In the genomic region with DNA sequence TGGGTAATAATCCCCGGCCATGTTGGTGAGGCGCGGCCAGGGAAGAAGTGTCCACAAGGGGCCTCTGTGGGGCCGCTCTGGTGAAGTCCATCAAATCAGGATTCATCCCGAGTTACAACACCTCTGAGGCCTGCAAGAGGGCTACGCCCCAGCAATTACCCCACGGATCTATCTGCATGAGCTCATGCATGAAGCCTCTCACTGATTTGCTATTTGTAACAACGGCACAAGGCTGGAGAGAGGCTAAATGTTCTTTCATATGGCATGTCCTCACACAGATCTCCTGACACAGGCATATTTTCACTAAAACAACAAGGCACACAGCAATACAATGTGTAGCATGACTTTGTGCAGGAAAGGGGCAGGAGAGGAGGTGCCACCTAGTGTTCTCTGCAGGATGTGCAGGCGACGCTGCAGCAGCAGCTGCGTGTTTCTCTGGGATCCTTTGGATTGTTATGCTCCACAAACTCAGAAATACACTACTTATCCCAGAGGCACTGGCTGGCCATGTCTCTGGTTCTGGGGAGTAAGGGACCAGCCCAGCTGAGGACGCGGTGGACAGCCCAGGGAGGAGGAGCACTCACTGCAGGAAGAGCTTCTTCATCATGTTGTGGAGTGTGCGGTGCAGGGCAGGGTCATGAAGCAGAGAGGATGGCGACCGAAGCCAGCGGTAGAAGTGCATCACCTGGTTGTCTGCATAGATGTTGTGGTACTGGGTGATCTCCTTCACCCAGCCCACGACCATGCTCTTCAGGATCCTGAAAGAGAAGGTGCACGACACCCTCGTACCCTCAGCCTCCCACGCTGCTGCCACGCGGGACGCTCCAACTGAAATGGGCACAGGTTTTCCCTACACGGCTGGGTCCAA, we compare ENCODE assay signal across 8 cellular contexts. TPM values are rescaled to one million over a fixed set of nuclear protein-coding genes. Genes with fewer than 3 reads are reported as not detected.
DNase-seq lines count a peak whose midpoint lies in the region; ATAC-seq, FAIRE-seq and TF ChIP-seq lines count a peak whose summit lies in the region.

No MANE protein-coding gene starts in this region.

- POLR2A ChIA-PET in activated CD8-positive, alpha-beta T cell treated with anti-CD3 and anti-CD28 coated beads, Interleukin-2, amount 10 ng/mL, durations not matched to agents 7 days and 5 days (lab: Charles Lee) = no interaction called here

- DNase-seq in D721Med (ENCODE audit: insufficient read length, low spot score) = peak; percentile 52
- DNase-seq in HT-29 (ENCODE audit: low spot score) = peak; percentile 53
- no peak for DNase-seq in activated CD8-positive, alpha-beta T cell treated with anti-CD3 and anti-CD28 coated beads, Interleukin-2, amount 10 ng/mL, durations not matched to agents 7 days and 5 days
- DNase-seq in iPS-NIHi11 (ENCODE audit: low spot score) = peak; percentile 78
- DNase-seq in thyroid gland = peak; percentile 20 to 31
- no peak for DNase-seq in activated naive CD4-positive, alpha-beta T cell treated with Interleukin-2 at 50 U/mL for 16 hours

- CTCF ChIA-PET in activated CD8-positive, alpha-beta T cell treated with anti-CD3 and anti-CD28 coated beads, Interleukin-2, amount 10 ng/mL, durations not matched to agents 7 days and 5 days (lab: Charles Lee) = interaction anchor here (0.7 to 1.7 kb wide), 11 partner anchors 8 to 485 kb away, joined by 3 to 8 read pairs (median 3); no protein-coding TSS in a partner anchor

- 73 to 75% methylated on average over 25 of the region's 25 CpGs for WGBS in thyroid gland, 2 donors

- no peaks in the 10 kb centered on the region for H3K9me3 ChIP-seq in thyroid gland

- no peaks in the 10 kb centered on the region for H3K9me3 Mint-ChIP-seq in activated CD8-positive, alpha-beta T cell treated with anti-CD3 and anti-CD28 coated beads, Interleukin-2, amount 10 ng/mL, durations not matched to agents 7 days and 5 days (ENCODE audit: insufficient read depth)

- intact Hi-C loops in thyroid gland (cut with DNase I) = no loop called here

- H3K27ac ChIP-seq in thyroid gland = no peak overlapping the region

- H3K36me3 Mint-ChIP-seq in activated CD8-positive, alpha-beta T cell treated with anti-CD3 and anti-CD28 coated beads, Interleukin-2, amount 10 ng/mL, durations not matched to agents 7 days and 5 days (ENCODE audit: low read depth) = peaks cover 78% of the 10 kb centered on the region

- no peaks in the 10 kb centered on the region for H3K4me1 ChIP-seq in thyroid gland

- H3K4me1 Mint-ChIP-seq in activated CD8-positive, alpha-beta T cell treated with anti-CD3 and anti-CD28 coated beads, Interleukin-2, amount 10 ng/mL, durations not matched to agents 7 days and 5 days (ENCODE audit: low read depth) = peaks cover 27% of the 10 kb centered on the region

- H3K27me3 ChIP-seq in thyroid gland = no peaks in the 10 kb centered on the region

- peaks cover 11 to 19% of the 10 kb centered on the region in 2 donors for H3K36me3 ChIP-seq in thyroid gland

- no peak overlapping the region for H3K4me3 ChIP-seq in thyroid gland (replicated peaks in 1 of 3)

- no peak overlapping the region for H3K4me3 Mint-ChIP-seq in activated CD8-positive, alpha-beta T cell treated with anti-CD3 and anti-CD28 coated beads, Interleukin-2, amount 10 ng/mL, durations not matched to agents 7 days and 5 days

- ATAC-seq in activated CD8-positive, alpha-beta T cell treated with anti-CD3 and anti-CD28 coated beads, Interleukin-2, amount 10 ng/mL, durations not matched to agents 7 days and 5 days = peak; percentile 45
- no peak for ATAC-seq in HG02981 (IDR thresholded peaks at IDR 0.05; ENCODE audit: unreplicated experiment)
- ATAC-seq in GM21576 (IDR thresholded peaks at IDR 0.05; ENCODE audit: unreplicated experiment) = no peak

- TF ChIP-seq POLR2A in thyroid gland (IDR thresholded peaks at IDR 0.05) = no peak

- H3K27me3 Mint-ChIP-seq in activated CD8-positive, alpha-beta T cell treated with anti-CD3 and anti-CD28 coated beads, Interleukin-2, amount 10 ng/mL, durations not matched to agents 7 days and 5 days (ENCODE audit: low read depth) = no peaks in the 10 kb centered on the region

- H3K27ac Mint-ChIP-seq in activated CD8-positive, alpha-beta T cell treated with anti-CD3 and anti-CD28 coated beads, Interleukin-2, amount 10 ng/mL, durations not matched to agents 7 days and 5 days = peak overlapping the region; percentile 19

- TF ChIP-seq CTCF in D721Med (IDR thresholded peaks at IDR 0.05; ENCODE audit: insufficient read depth, missing control alignments) (peak; percentile 47), thyroid gland (IDR thresholded peaks at IDR 0.05) (peak in 5 of 6 experiments; percentile 20 to 77 (median 58))

- no peak for FAIRE-seq in D721Med (lab: Jason Lieb, UNC)

RNA-seq across cellular contexts. Expression of a gene that starts 20.2 kb away (rescaled TPM):
- total RNA-seq in HT-29 (2014; rRNA removed; shearing (Covaris generic)) = not detected in 2 replicates
- not detected for total RNA-seq in activated CD8-positive, alpha-beta T cell treated with anti-CD3 and anti-CD28 coated beads, Interleukin-2, amount 10 ng/mL, durations not matched to agents 7 days and 5 days
- total RNA-seq in thyroid gland = under 1 TPM in 1 of 4 donors, not detected in 3; 0.45 TPM

RNA-seq across cellular contexts. Expression of a gene that starts 28.4 kb away (rescaled TPM):
- not detected in 2 replicates for total RNA-seq in HT-29 (2014; rRNA removed; shearing (Covaris generic))
- total RNA-seq in activated CD8-positive, alpha-beta T cell treated with anti-CD3 and anti-CD28 coated beads, Interleukin-2, amount 10 ng/mL, durations not matched to agents 7 days and 5 days = not detected
- 1 to 10 TPM in 2 of 4 donors, under 1 TPM in 1, not detected in 1; 0.89 to 3.2 (median 3.2) TPM for total RNA-seq in thyroid gland

RNA-seq across cellular contexts. Expression of a gene that starts 48.4 kb away (rescaled TPM):
- 86.0 and 104 TPM in 2 replicates for total RNA-seq in HT-29 (2014; rRNA removed; shearing (Covaris generic))
- 100 to 1,000 TPM; 200 to 202 TPM for total RNA-seq in activated CD8-positive, alpha-beta T cell treated with anti-CD3 and anti-CD28 coated beads, Interleukin-2, amount 10 ng/mL, durations not matched to agents 7 days and 5 days
- 10 to 100 TPM; 19.2 to 28.1 (median 23.9) TPM for total RNA-seq in thyroid gland

RNA-seq across cellular contexts. Expression of a gene that starts 48.6 kb away (rescaled TPM):
- total RNA-seq in HT-29 (2014; rRNA removed; shearing (Covaris generic)) = 92.5 and 102 TPM in 2 replicates
- 10 to 100 TPM; 38.0 to 40.6 TPM for total RNA-seq in activated CD8-positive, alpha-beta T cell treated with anti-CD3 and anti-CD28 coated beads, Interleukin-2, amount 10 ng/mL, durations not matched to agents 7 days and 5 days
- 10 to 100 TPM; 25.7 to 57.6 (median 38.4) TPM for total RNA-seq in thyroid gland

Comparison
In these comparisons a context has a peak if more than half of its experiments do, and no peak if none do; other contexts are left out.
1. DNase-seq: peak in D721Med (single experiment), HT-29 (single experiment), iPS-NIHi11 (single experiment) and thyroid gland (2 of 2); none in activated CD8-positive, alpha-beta T cell treated with anti-CD3 and anti-CD28 coated beads, Interleukin-2, amount 10 ng/mL, durations not matched to agents 7 days and 5 days (single experiment) and activated naive CD4-positive, alpha-beta T cell treated with Interleukin-2 at 50 U/mL for 16 hours (single experiment).